In the genomic region with DNA sequence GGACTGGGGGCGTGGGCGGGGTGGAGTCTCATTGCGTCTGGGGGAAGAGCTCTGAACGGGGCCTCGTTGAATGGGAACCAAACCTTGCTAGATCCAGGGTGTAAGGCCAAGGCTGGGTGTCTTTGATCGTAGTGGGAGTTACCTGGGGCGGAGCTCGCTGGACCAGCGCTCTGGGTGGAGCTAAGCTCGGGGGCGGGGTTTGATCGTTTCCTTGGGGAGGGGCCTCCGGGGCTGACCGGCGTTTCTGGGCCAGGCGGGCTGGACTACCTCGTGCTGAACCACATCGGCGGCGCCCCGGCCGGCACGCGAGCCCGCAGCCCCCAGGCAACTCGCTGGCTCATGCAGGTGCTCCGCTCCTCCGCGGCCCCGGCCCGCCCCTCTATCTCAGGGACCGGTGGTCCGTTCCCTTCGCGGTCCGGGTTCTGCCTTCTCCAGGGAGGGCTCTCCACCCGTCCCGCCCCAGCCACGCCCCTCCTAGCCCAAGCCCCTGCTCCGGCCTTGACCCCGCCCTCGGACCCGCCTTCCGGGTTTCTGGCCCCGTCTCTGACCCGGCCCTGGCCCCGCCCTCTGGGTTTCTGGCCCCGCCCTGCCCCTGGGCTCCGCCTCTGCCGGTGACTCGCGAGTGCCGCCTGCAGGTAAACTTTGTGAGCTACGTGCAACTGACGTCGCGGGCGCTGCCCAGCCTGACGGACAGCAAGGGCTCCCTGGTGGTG, we compare ENCODE assay signal across 8 cellular contexts. TPM values are rescaled to one million over a fixed set of nuclear protein-coding genes. Genes with fewer than 3 reads are reported as not detected.
DNase-seq lines count a peak whose midpoint lies in the region; ATAC-seq and TF ChIP-seq lines count a peak whose summit lies in the region.

No MANE protein-coding gene starts in this region.

- DNase-seq in GF-D8 (lab: John Stamatoyannopoulos, UW) (peak; percentile 70), HEK293T (ENCODE audit: extremely low spot score) (peak; percentile 94), NB4 (ENCODE audit: low read depth) (peak; percentile 89), SW 1271 (lab: John Stamatoyannopoulos, UW) (peak; percentile 77 to 91), adipocyte (ENCODE audit: low read depth) (peak; percentile 97), left ventricle myocardium inferior (peak; percentile 98), posterior vena cava (ENCODE audit: low spot score) (peak; percentile 100), upper lobe of right lung (peak; percentile 100)

- H3K36me3 ChIP-seq in adipocyte (ENCODE audit: control insufficient read depth, insufficient read depth, low read length, severe bottlenecking) (peaks cover 2% of the 10 kb centered on the region), left ventricle myocardium inferior (peaks cover 4% of the 10 kb centered on the region), upper lobe of right lung (peaks cover 3% of the 10 kb centered on the region)

- H3K9ac ChIP-seq in adipocyte (ENCODE audit: low read length), result peak overlapping the region; percentile 76

- no peak for TF ChIP-seq POLR2A in NB4 (IDR thresholded peaks at IDR 0.05; ENCODE audit: extremely low read depth, insufficient read length)

- intact Hi-C loops in left ventricle myocardium inferior (cut with micrococcal nuclease), result no loop called here
- intact Hi-C loops in posterior vena cava (cut with DNase I), result no loop called here
- intact Hi-C loops in upper lobe of right lung (cut with DNase I), result no loop called here

- H3K4me3 ChIP-seq in NB4 (ENCODE audit: low read depth, low read length), result peak overlapping the region; percentile 34
- H3K4me3 ChIP-seq in adipocyte (ENCODE audit: low read length), result peak overlapping the region; percentile 80
- H3K4me3 ChIP-seq in left ventricle myocardium inferior, result peak overlapping the region; percentile 77
- H3K4me3 ChIP-seq in upper lobe of right lung, result peak overlapping the region; percentile 65

- peak overlapping the region; percentile 89 for H3K27ac ChIP-seq in left ventricle myocardium inferior (replicated peaks)
- peak overlapping the region; percentile 70 for H3K27ac ChIP-seq in upper lobe of right lung

- TF ChIP-seq CTCF in NB4 (IDR thresholded peaks at IDR 0.05; ENCODE audit: low read depth, low read length) (peak; percentile 57), left ventricle myocardium inferior (IDR thresholded peaks at IDR 0.05; ENCODE audit: borderline replicate concordance) (peak; percentile 84), upper lobe of right lung (IDR thresholded peaks at IDR 0.05) (peak; percentile 73)

- ATAC-seq in upper lobe of right lung, result peak; percentile 91

- peaks cover 5% of the 10 kb centered on the region for H3K4me1 ChIP-seq in adipocyte (ENCODE audit: control insufficient read depth, insufficient read depth, low read length)
- H3K4me1 ChIP-seq in left ventricle myocardium inferior, result peaks cover 37% of the 10 kb centered on the region
- peaks cover 5% of the 10 kb centered on the region for H3K4me1 ChIP-seq in upper lobe of right lung

- H3K27me3 ChIP-seq in adipocyte (replicated peaks; ENCODE audit: control insufficient read depth, insufficient read depth, low read length) (no peaks in the 10 kb centered on the region), left ventricle myocardium inferior (ENCODE audit: low read depth) (no peaks in the 10 kb centered on the region), upper lobe of right lung (no peaks in the 10 kb centered on the region)

- H3K9me3 ChIP-seq in adipocyte (ENCODE audit: control insufficient read depth, low read length) (no peaks in the 10 kb centered on the region), left ventricle myocardium inferior (replicated peaks) (no peaks in the 10 kb centered on the region), upper lobe of right lung (no peaks in the 10 kb centered on the region)

- POLR2A ChIA-PET in HEK293T (lab: Yijun Ruan, JAX), result interaction anchor here (0.8 to 4.2 kb wide), 8 partner anchors 11 to 217 kb away, joined by 3 to 49 read pairs (median 6); a partner anchor contains a TSS

- CTCF ChIA-PET in HEK293T (lab: Yijun Ruan, JAX), result interaction anchor here (0.6 to 1.1 kb wide), 7 partner anchors 28 to 108 kb away, joined by 3 to 5 read pairs (median 3); a partner anchor contains a TSS

TF ChIP-seq in HEK293T, 16 proteins besides CTCF, POLR2A, EP300 and RAD21:
- TF ChIP-seq HDGF (IDR thresholded peaks at IDR 0.05; ENCODE audit: borderline replicate concordance) (no peak), LEF1 (IDR thresholded peaks at IDR 0.05; ENCODE audit: borderline replicate concordance) (no peak), SP1 (IDR thresholded peaks at IDR 0.05) (peak; percentile 87)
- TF ChIP-seq, protein P1, sequence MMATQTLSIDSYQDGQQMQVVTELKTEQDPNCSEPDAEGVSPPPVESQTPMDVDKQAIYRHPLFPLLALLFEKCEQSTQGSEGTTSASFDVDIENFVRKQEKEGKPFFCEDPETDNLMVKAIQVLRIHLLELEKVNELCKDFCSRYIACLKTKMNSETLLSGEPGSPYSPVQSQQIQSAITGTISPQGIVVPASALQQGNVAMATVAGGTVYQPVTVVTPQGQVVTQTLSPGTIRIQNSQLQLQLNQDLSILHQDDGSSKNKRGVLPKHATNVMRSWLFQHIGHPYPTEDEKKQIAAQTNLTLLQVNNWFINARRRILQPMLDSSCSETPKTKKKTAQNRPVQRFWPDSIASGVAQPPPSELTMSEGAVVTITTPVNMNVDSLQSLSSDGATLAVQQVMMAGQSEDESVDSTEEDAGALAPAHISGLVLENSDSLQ (IDR thresholded peaks at IDR 0.05), result peak; percentile 89

RNA-seq across cellular contexts. Expression of a gene that starts 3.3 kb away (rescaled TPM):
- total RNA-seq in left ventricle myocardium inferior, result 407 TPM
- 100 to 1,000 TPM; 525 to 575 TPM for total RNA-seq in posterior vena cava
- total RNA-seq in upper lobe of right lung, result 564 TPM

RNA-seq across cellular contexts. Expression of a gene that starts 6.0 kb away (rescaled TPM):
- 4.5 TPM for total RNA-seq in left ventricle myocardium inferior
- total RNA-seq in posterior vena cava, result 1 to 10 TPM; 3.8 to 4.0 TPM
- total RNA-seq in upper lobe of right lung, result 6.6 TPM

RNA-seq across cellular contexts. Expression of a gene that starts 6.5 kb away (rescaled TPM):
- total RNA-seq in left ventricle myocardium inferior, result 155 TPM
- 10 to 100 TPM; 54.1 to 54.4 TPM for total RNA-seq in posterior vena cava
- total RNA-seq in upper lobe of right lung, result 48.3 TPM

RNA-seq across cellular contexts. Expression of a gene that starts 33.1 kb away (rescaled TPM):
- total RNA-seq in left ventricle myocardium inferior (104 TPM), posterior vena cava (10 to 100 TPM; 34.8 to 40.4 TPM), upper lobe of right lung (79.1 TPM)

RNA-seq across cellular contexts. Expression of a gene that starts 33.6 kb away (rescaled TPM):
- total RNA-seq in left ventricle myocardium inferior (not detected), posterior vena cava (not detected), upper lobe of right lung (not detected)

Comparison
In these comparisons a context has a peak if more than half of its experiments do, and no peak if none do; other contexts are left out.
1. Peak in every context shown above with its lines: DNase-seq, ATAC-seq, H3K4me3 ChIP-seq and H3K27ac ChIP-seq.